In genomic region chr4:156118821-156119220, GRCh38 we compare ENCODE assay signal across 22 cellular contexts.
A peak's percentile ranks its signal among the peaks of the same experiment; 100 is the strongest.
DNase-seq lines count a peak whose midpoint lies in the region; ATAC-seq, FAIRE-seq and TF ChIP-seq lines count a peak whose summit lies in the region.
"Had no signal": no experiment of that assay in that cellular context is flagged by ENCODE, and none has a peak within 500 bp of the region (broad histone marks: within the 10 kb centered on the region; RNA-seq: fewer than 3 reads in every experiment).

No MANE protein-coding gene starts in this region.

- H3K36me3 ChIP-seq in mammary epithelial cell (ENCODE audit: insufficient read depth, low read length) (no peaks in the 10 kb centered on the region), GM12878 (ENCODE audit: control insufficient read depth in 2 of 2, insufficient read depth in 2 of 2, low read length in 1 of 2) (no peaks in the 10 kb centered on the region), Caco-2 (ENCODE audit: control insufficient read depth, insufficient read depth, low read length) (no peaks in the 10 kb centered on the region)

- H3K27ac Mint-ChIP-seq in MCF 10A (ENCODE audit: low read depth, unreplicated experiment): no peak overlapping the region
- no peak overlapping the region for H3K27ac Mint-ChIP-seq in Caco-2 (ENCODE audit: unreplicated experiment)
- H3K27ac Mint-ChIP-seq: CD4-positive, alpha-beta T cell; IgD-negative memory B cell had no signal

- DNase-seq in mammary epithelial cell: no peak
- no peak for DNase-seq in MCF 10A (ENCODE audit: unreplicated experiment)
- DNase-seq in GM12878 (ENCODE audit: low read depth, low spot score): no peak
- peak; percentile 45 for DNase-seq in iris pigment epithelial cell (ENCODE audit: low read depth)
- DNase-seq in Caco-2: no peak
- no peak for DNase-seq in stimulated activated CD4-positive, alpha-beta T cell treated with anti-CD3 and anti-CD28 coated beads, Interleukin-4, amount 100 ng/mL, for 1 hour
- DNase-seq: AML-193; CD4-positive, alpha-beta T cell; DMS153; DMS79; GF-D8; GM23248; HFFc6 had no signal

- no peak for FAIRE-seq in GM12878 (lab: Jason Lieb, UNC)
- FAIRE-seq: A549, GM19239, H54, HTR-8/SVneo had no signal

- H4K20me1 ChIP-seq in mammary epithelial cell (ENCODE audit: insufficient read depth, low read length): no peaks in the 10 kb centered on the region
- no peaks in the 10 kb centered on the region for H4K20me1 ChIP-seq in GM12878 (ENCODE audit: control insufficient read depth, insufficient read depth)

- in situ Hi-C loops in mammary epithelial cell (cut with MboI; ENCODE audit: low sequenced_read_pairs in 2 of 2) (no loop called here), GM12878 (cut with MboI) (no loop called here)

- no peaks in the 10 kb centered on the region for H3K27me3 ChIP-seq in mammary epithelial cell (ENCODE audit: insufficient read depth, low read length)
- H3K27me3 ChIP-seq in GM12878 (replicated peaks in 1 of 2; ENCODE audit: control insufficient read depth in 2 of 2, insufficient read depth in 2 of 2, low read length in 1 of 2): no peaks in the 10 kb centered on the region
- H3K27me3 ChIP-seq in Caco-2 (replicated peaks; ENCODE audit: control insufficient read depth, insufficient read depth, low read length): no peaks in the 10 kb centered on the region

- H3K4me3 Mint-ChIP-seq in MCF 10A (ENCODE audit: unreplicated experiment) (no peak overlapping the region), Caco-2 (ENCODE audit: unreplicated experiment) (no peak overlapping the region)
- H3K4me3 Mint-ChIP-seq: CD4-positive, alpha-beta T cell; HFFc6; IgD-negative memory B cell had no signal

- H3K79me2 ChIP-seq in mammary epithelial cell (ENCODE audit: insufficient read depth, low read length) (no peaks in the 10 kb centered on the region), GM12878 (ENCODE audit: control insufficient read depth, insufficient read depth, low read length) (no peaks in the 10 kb centered on the region)

- no peak overlapping the region for H3K4me3 ChIP-seq in mammary epithelial cell (replicated peaks in 1 of 3; ENCODE audit: insufficient read depth in 1 of 3, low read depth in 2 of 3, low read length in 3 of 3)
- H3K4me3 ChIP-seq in GM12878: no peak overlapping the region
- H3K4me3 ChIP-seq in Caco-2 (ENCODE audit: low read depth, low read length): no peak overlapping the region
- H3K4me3 ChIP-seq: A549, GM23248 had no signal

- no peak for TF ChIP-seq POLR2A in GM12878 (IDR thresholded peaks at IDR 0.05; ENCODE audit: low read depth, low read length)

- no peak for TF ChIP-seq RAD21 in GM12878 (IDR thresholded peaks at IDR 0.05; ENCODE audit: insufficient read depth, low read depth, low read length)

- no peak overlapping the region for H3K4me2 ChIP-seq in mammary epithelial cell (ENCODE audit: insufficient read depth, low read depth, low read length)
- H3K4me2 ChIP-seq in GM12878 (ENCODE audit: control insufficient read depth, insufficient read depth): no peak overlapping the region
- H3K4me2 ChIP-seq: A549 had no signal

- WGBS in mammary epithelial cell (ENCODE audit: low coverage, missing lambda C conversion rate): 83% methylated on average over 1 of the region's 1 CpG
- WGBS in GM12878 (ENCODE audit: insufficient coverage, insufficient replicate concordance, low lambda C conversion rate, missing lambda C conversion rate): 40% methylated on average over 1 of the region's 1 CpG

- TF ChIP-seq CTCF in mammary epithelial cell (conservative IDR thresholded peaks at IDR 0.05 in 1 of 2, IDR thresholded peaks at IDR 0.05 in 1 of 2; ENCODE audit: extremely low read depth in 1 of 2, insufficient read depth in 1 of 2, low read depth in 1 of 2, low read length in 2 of 2) (no peak), MCF 10A (IDR thresholded peaks at IDR 0.05; ENCODE audit: unreplicated experiment) (no peak), GM12878 (IDR thresholded peaks at IDR 0.05 in 2 of 3, conservative IDR thresholded peaks at IDR 0.05 in 1 of 3; ENCODE audit: control insufficient read depth in 2 of 3, extremely low read depth in 1 of 3, insufficient read depth in 1 of 3, low read depth in 3 of 3, low read length in 3 of 3) (no peak), Caco-2 (IDR thresholded peaks at IDR 0.05; ENCODE audit: insufficient read depth in 1 of 2, low read depth in 1 of 2, low read length in 1 of 2, severe bottlenecking in 1 of 2, unreplicated experiment in 1 of 2) (no peak)

- peaks cover 14% of the 10 kb centered on the region for H3K4me1 ChIP-seq in mammary epithelial cell (ENCODE audit: insufficient read depth, low read length)
- H3K4me1 ChIP-seq in GM12878 (ENCODE audit: control insufficient read depth, insufficient read depth, low read length): no peaks in the 10 kb centered on the region
- no peaks in the 10 kb centered on the region for H3K4me1 ChIP-seq in Caco-2
- H3K4me1 ChIP-seq: A549 had no signal

- H3K36me3 Mint-ChIP-seq in MCF 10A (ENCODE audit: insufficient read depth, unreplicated experiment) (no peaks in the 10 kb centered on the region), Caco-2 (ENCODE audit: insufficient read depth, unreplicated experiment) (no peaks in the 10 kb centered on the region)
- H3K36me3 Mint-ChIP-seq: IgD-negative memory B cell had no signal

- no peaks in the 10 kb centered on the region for H3K9me3 ChIP-seq in mammary epithelial cell (replicated peaks; ENCODE audit: insufficient read depth, low read length)
- H3K9me3 ChIP-seq in GM12878 (replicated peaks; ENCODE audit: control insufficient read depth, insufficient read depth, low read length): no peaks in the 10 kb centered on the region
- H3K9me3 ChIP-seq in Caco-2: no peaks in the 10 kb centered on the region
- H3K9me3 ChIP-seq: A549 had no signal

- no TSS peak for BruUV-seq in mammary epithelial cell (replicated peaks; lab: Mats Ljungman, UMichigan)
- BruUV-seq in MCF 10A (replicated peaks; lab: Mats Ljungman, UMichigan): no TSS peak
- BruUV-seq in GM12878 (replicated peaks; lab: Mats Ljungman, UMichigan): no TSS peak
- no TSS peak for BruUV-seq in Caco-2 (replicated peaks; lab: Mats Ljungman, UMichigan)

- dilution Hi-C loops in mammary epithelial cell (cut with HindIII; ENCODE audit: low sequenced_read_pairs): no loop called here

- H3K9me3 Mint-ChIP-seq in MCF 10A (ENCODE audit: unreplicated experiment) (peaks cover 3% of the 10 kb centered on the region), Caco-2 (ENCODE audit: unreplicated experiment) (peaks cover 2% of the 10 kb centered on the region)
- H3K9me3 Mint-ChIP-seq: HFFc6 had no signal

- SMC1A ChIA-PET in GM12878 (lab: Charles Lee; ENCODE audit: uncharacterized antibody, unreplicated experiment): interaction anchor here (0.7 to 1.5 kb wide), 3 partner anchors 25 to 141 kb away, joined by 3 to 6 read pairs (median 3); no protein-coding TSS in a partner anchor

- H3K27me3 Mint-ChIP-seq in MCF 10A (ENCODE audit: insufficient read depth, unreplicated experiment): no peaks in the 10 kb centered on the region
- H3K27me3 Mint-ChIP-seq in Caco-2 (ENCODE audit: insufficient read depth, unreplicated experiment): peaks cover 8% of the 10 kb centered on the region
- H3K27me3 Mint-ChIP-seq: CD4-positive, alpha-beta T cell; IgD-negative memory B cell had no signal

- CTCF ChIA-PET in mammary epithelial cell (lab: Charles Lee; ENCODE audit: low non-redundant PET) (no interaction called here), MCF 10A (lab: Yijun Ruan, JAX) (interaction anchor here (0.7 to 1.1 kb wide), 2 partner anchors 26 to 1887 kb away, joined by 3 read pairs; no protein-coding TSS in a partner anchor), GM12878 (lab: Yijun Ruan, JAX) (interaction anchor here (0.8 kb wide), 1 partner anchor 342 kb away, joined by 3 read pairs; no protein-coding TSS in a partner anchor), Caco-2 (lab: Charles Lee) (no interaction called here)

- ATAC-seq in GM12878 (peak; percentile 70), HG03378 (IDR thresholded peaks at IDR 0.05; ENCODE audit: unreplicated experiment) (no peak)
- ATAC-seq: A549, HCT116 had no signal

- intact Hi-C loops in mammary epithelial cell (cut with micrococcal nuclease): no loop called here
- intact Hi-C loops in MCF 10A (cut with micrococcal nuclease): no loop called here
- intact Hi-C loops in GM12878 (cut with micrococcal nuclease; ENCODE audit: unreplicated experiment): loop anchor here (10.0 kb wide), 1 partner anchor 846 kb away; no protein-coding TSS in a partner anchor
- intact Hi-C loops in Caco-2 (cut with micrococcal nuclease; ENCODE audit: unreplicated experiment): no loop called here

- no peak overlapping the region for H3K9ac ChIP-seq in mammary epithelial cell (ENCODE audit: insufficient read depth, low read length)
- no peak overlapping the region for H3K9ac ChIP-seq in GM12878 (ENCODE audit: control insufficient read depth, insufficient read depth, low read length)
- H3K9ac ChIP-seq: GM23248 had no signal

- RAD21 ChIA-PET in GM12878 (lab: Charles Lee; ENCODE audit: unreplicated experiment): no interaction called here

- no peak for TF ChIP-seq EP300 in GM12878 (IDR thresholded peaks at IDR 0.05; ENCODE audit: borderline replicate concordance in 1 of 2, control insufficient read depth in 1 of 2, low read depth in 2 of 2, low read length in 2 of 2)

- H3K27ac ChIP-seq in mammary epithelial cell (ENCODE audit: insufficient read depth, low read depth, low read length) (no peak overlapping the region), GM12878 (ENCODE audit: control insufficient read depth, insufficient read depth) (no peak overlapping the region)
- H3K27ac ChIP-seq: 22Rv1, A549, C4-2B, GM23248 had no signal

- H2AFZ ChIP-seq in mammary epithelial cell (ENCODE audit: low read depth, low read length) (peak overlapping the region; percentile 40), GM12878 (ENCODE audit: control insufficient read depth, low read depth, low read length) (no peak overlapping the region)
- H2AFZ ChIP-seq: GM23248 had no signal

- POLR2A ChIA-PET in MCF 10A (lab: Yijun Ruan, JAX): no interaction called here
- POLR2A ChIA-PET in GM12878 (lab: Charles Lee): no interaction called here
- POLR2A ChIA-PET in Caco-2 (lab: Charles Lee): no interaction called here

- H3K4me1 Mint-ChIP-seq in MCF 10A (ENCODE audit: insufficient read depth, unreplicated experiment) (peaks cover 5% of the 10 kb centered on the region), Caco-2 (ENCODE audit: low read depth, unreplicated experiment) (no peaks in the 10 kb centered on the region)
- H3K4me1 Mint-ChIP-seq: IgD-negative memory B cell had no signal

TF ChIP-seq in GM12878, 131 proteins besides CTCF, POLR2A, EP300 and RAD21:
- TF ChIP-seq KAT2A (conservative IDR thresholded peaks at IDR 0.05; ENCODE audit: control insufficient read depth, low read depth, low read length) (no peak), CREB1 (IDR thresholded peaks at IDR 0.05; ENCODE audit: low read depth) (no peak), IKZF2 (IDR thresholded peaks at IDR 0.05) (no peak), BCL11A (IDR thresholded peaks at IDR 0.05; ENCODE audit: low read depth, low read length) (no peak)
TF ChIP-seq in GM12878: peak in this region for 0.

Comparison
In these comparisons a context has a peak if more than half of its experiments do, and no peak if none do; other contexts are left out.
1. CTCF ChIA-PET loops: an anchor here in MCF 10A (0.7 to 1.1 kb wide) and GM12878 (0.8 kb wide); none called in mammary epithelial cell and Caco-2.